8 cellular contexts compared by ENCODE assay signal in the genomic region with DNA sequence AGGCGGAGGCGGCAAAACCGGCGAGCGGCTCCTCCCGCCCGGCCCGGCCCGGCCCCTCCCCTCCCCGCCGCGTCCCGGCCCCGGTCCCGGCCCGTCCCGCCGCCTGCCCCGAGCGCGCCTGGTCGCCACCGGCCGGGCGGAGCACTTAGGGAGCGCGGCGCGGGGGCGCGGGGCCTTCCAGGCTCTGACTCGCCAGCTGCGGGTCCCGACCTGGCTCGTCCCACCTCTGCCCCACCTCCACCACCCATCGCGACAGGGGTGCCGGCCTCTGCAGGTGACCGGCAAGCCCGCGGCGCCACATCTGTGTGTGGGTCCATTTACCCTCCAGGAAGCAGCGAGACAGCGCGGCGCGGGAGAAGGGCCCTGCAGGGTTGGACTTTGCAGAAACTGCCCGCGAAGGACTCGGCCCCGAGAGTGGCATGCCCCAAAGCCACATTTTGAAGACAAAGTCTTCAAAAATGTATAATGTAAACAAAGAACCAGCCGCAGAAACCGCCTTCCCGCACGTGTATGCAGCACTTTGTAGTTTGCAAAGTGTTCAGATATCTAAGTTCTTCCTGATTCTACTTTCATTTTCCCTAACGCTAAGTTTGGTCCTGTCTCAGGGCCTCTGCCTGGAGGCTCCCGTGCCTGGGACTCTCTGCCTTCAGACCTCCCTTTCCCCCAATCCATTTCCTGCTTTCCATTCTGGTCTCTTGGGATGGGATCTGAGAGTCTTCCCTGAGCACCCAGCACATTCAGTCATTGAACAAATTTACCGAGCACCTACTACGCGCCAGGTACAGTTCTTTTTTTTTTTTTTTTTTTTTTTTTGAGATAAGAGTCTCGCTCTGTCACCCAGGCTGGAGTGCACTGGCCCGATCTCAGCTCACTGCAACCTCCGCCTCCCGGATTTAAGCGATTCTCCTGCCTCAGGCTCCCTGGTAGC. TPM values are rescaled to one million over a fixed set of nuclear protein-coding genes. Genes with fewer than 3 reads are reported as not detected.
DNase-seq lines count a peak whose midpoint lies in the region; ATAC-seq and TF ChIP-seq lines count a peak whose summit lies in the region.

A gene (minus strand): TSS at position 40 of the 928 bp plus-strand sequence. CDS start 19,158 bp downstream, outside the sequence.

- H3K9me3 ChIP-seq in RWPE2 (ENCODE audit: severe bottlenecking): no peaks in the 10 kb centered on the region
- H3K9me3 ChIP-seq in tibial artery: no peaks in the 10 kb centered on the region

- peak; percentile 21 for DNase-seq in NCI-H2107 treated with DMSO at 0.1 percent for 48 hours (lab: John Stamatoyannopoulos, UW; ENCODE audit: unreplicated experiment)
- DNase-seq in NCI-H2107 (lab: John Stamatoyannopoulos, UW): no peak
- peak; percentile 69 for DNase-seq in RWPE2 (ENCODE audit: low spot score)
- peak; percentile 76 for DNase-seq in activated naive CD4-positive, alpha-beta T cell treated with anti-CD3 and anti-CD28 coated beads, Interleukin-2, amount 10 ng/mL, durations not matched to agents 7 days and 5 days
- DNase-seq in glomerular endothelial cell (ENCODE audit: extremely low read depth, low read depth, low spot score): no peak
- peak; percentile 6 for DNase-seq in occipital lobe (lab: John Stamatoyannopoulos, UW)
- DNase-seq in tibial artery: peak; percentile 49 to 74

- peaks cover 5% of the 10 kb centered on the region for H3K36me3 Mint-ChIP-seq in activated naive CD4-positive, alpha-beta T cell treated with anti-CD3 and anti-CD28 coated beads, Interleukin-2, amount 10 ng/mL, durations not matched to agents 7 days and 5 days

- peak within 1 kb of the TSS; percentile 83 for H3K4me3 Mint-ChIP-seq in activated naive CD4-positive, alpha-beta T cell treated with anti-CD3 and anti-CD28 coated beads, Interleukin-2, amount 10 ng/mL, durations not matched to agents 7 days and 5 days

- no peaks in the 10 kb centered on the region for H3K36me3 ChIP-seq in RWPE2 (ENCODE audit: low read depth)
- peaks cover 0 to 14% (median 0%) of the 10 kb centered on the region in 3 donors for H3K36me3 ChIP-seq in tibial artery

- no peaks in the 10 kb centered on the region for H3K9me3 Mint-ChIP-seq in activated naive CD4-positive, alpha-beta T cell treated with anti-CD3 and anti-CD28 coated beads, Interleukin-2, amount 10 ng/mL, durations not matched to agents 7 days and 5 days

- ATAC-seq in HG03175 (IDR thresholded peaks at IDR 0.05; ENCODE audit: unreplicated experiment) (peak; percentile 50), RWPE2 (ENCODE audit: low read depth) (peak; percentile 69)

- H3K27me3 Mint-ChIP-seq in activated naive CD4-positive, alpha-beta T cell treated with anti-CD3 and anti-CD28 coated beads, Interleukin-2, amount 10 ng/mL, durations not matched to agents 7 days and 5 days: peaks cover 13% of the 10 kb centered on the region

- H3K4me1 ChIP-seq in RWPE2 (ENCODE audit: insufficient read depth, poor library complexity, severe bottlenecking) (no peaks in the 10 kb centered on the region), tibial artery (peaks cover 0 to 32% (median 15%) of the 10 kb centered on the region in 4 donors)

- no peaks in the 10 kb centered on the region for H3K27me3 ChIP-seq in RWPE2 (ENCODE audit: insufficient read depth, poor library complexity, severe bottlenecking)
- no peaks in the 10 kb centered on the region for H3K27me3 ChIP-seq in tibial artery

- TF ChIP-seq CTCF in RWPE2 (IDR thresholded peaks at IDR 0.05; ENCODE audit: poor library complexity, severe bottlenecking) (no peak), tibial artery (IDR thresholded peaks at IDR 0.05) (no peak)

- H3K4me1 Mint-ChIP-seq in activated naive CD4-positive, alpha-beta T cell treated with anti-CD3 and anti-CD28 coated beads, Interleukin-2, amount 10 ng/mL, durations not matched to agents 7 days and 5 days: peaks cover 28% of the 10 kb centered on the region

- intact Hi-C loops in tibial artery (cut with DNase I; ENCODE audit: low total_unique reads): no loop called here

- H3K27ac Mint-ChIP-seq in activated naive CD4-positive, alpha-beta T cell treated with anti-CD3 and anti-CD28 coated beads, Interleukin-2, amount 10 ng/mL, durations not matched to agents 7 days and 5 days: peak within 1 kb of the TSS; percentile 91

- H3K27ac ChIP-seq in RWPE2 (ENCODE audit: poor library complexity, severe bottlenecking) (peak within 1 kb of the TSS; percentile 44), tibial artery (peak within 1 kb of the TSS; percentile 88 to 90)

- CTCF ChIA-PET in activated naive CD4-positive, alpha-beta T cell treated with anti-CD3 and anti-CD28 coated beads, Interleukin-2, amount 10 ng/mL, durations not matched to agents 7 days and 5 days (lab: Charles Lee): no interaction called here

- H3K4me3 ChIP-seq in RWPE2 (ENCODE audit: severe bottlenecking) (peak within 1 kb of the TSS; percentile 66), tibial artery (peak within 1 kb of the TSS; percentile 71 to 81)

RNA-seq across cellular contexts. Expression of the gene that starts here (rescaled TPM):
- total RNA-seq in glomerular endothelial cell: 11.4 and 12.9 TPM in 2 replicates
- 0.31 TPM for total RNA-seq in occipital lobe

Comparison
In these comparisons a context has a peak if more than half of its experiments do, and no peak if none do; other contexts are left out.
1. DNase-seq: peak in NCI-H2107 treated with DMSO at 0.1 percent for 48 hours (single experiment), RWPE2 (single experiment), activated naive CD4-positive, alpha-beta T cell treated with anti-CD3 and anti-CD28 coated beads, Interleukin-2, amount 10 ng/mL, durations not matched to agents 7 days and 5 days (single experiment) and tibial artery (2 of 2); none in NCI-H2107 (single experiment) and glomerular endothelial cell (single experiment).
2. Peak in DNase-seq in occipital lobe; RNA of the gene not detected or under 1 TPM.